In the genomic region with DNA sequence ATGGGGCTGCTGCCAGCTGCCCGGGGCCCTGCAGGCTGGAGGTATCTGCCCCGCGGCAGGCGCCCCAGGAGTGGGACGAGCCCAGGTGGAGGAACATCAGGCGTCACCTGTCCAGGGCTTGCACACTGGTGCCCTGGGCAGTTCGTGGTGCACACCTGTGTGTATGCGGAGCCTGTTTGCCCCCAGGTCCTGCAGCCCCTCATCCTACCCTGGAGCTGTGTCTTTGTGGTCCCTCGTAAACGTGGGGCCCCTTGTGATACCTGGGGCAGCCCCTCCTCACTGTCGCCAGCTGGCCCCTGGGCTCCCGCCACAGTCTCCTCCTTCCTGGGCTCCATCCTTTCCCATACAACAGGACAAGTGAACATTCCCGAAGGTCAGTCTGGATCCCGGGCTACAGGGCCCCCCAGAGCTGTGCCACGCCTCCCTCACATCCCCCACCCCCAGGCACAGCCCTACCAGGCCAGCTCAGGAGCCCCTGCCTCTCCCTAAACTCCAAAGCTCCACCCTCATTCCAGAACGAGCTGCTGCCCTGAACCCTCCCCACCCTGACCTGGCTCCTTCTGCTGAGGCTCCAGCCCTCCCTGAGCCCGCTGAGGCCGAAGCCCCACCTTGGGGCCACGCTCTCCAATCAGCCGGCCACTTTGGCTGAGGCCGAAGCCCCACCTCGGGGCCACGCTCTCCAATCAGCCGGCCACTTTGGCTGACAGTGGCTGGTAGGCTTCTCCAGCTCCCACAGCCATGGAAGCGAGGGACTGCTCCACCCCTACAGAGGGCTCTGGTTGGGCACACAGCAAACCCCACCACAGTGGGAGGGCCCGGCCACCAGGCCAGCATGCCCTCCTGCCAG, we compare ENCODE assay signal across 16 cellular contexts. TPM values are rescaled to one million over a fixed set of nuclear protein-coding genes. Genes with fewer than 3 reads are reported as not detected.
DNase-seq lines count a peak whose midpoint lies in the region; TF ChIP-seq lines count a peak whose summit lies in the region.
"Had no signal": no experiment of that assay in that cellular context is flagged by ENCODE, and none has a peak within 500 bp of the region (broad histone marks: within the 10 kb centered on the region; RNA-seq: fewer than 3 reads in every experiment).

No MANE protein-coding gene starts in this region.

- no peaks in the 10 kb centered on the region for H4K20me1 ChIP-seq in osteoblast (ENCODE audit: insufficient read depth, low read length)

- H3K27ac Mint-ChIP-seq in activated naive CD4-positive, alpha-beta T cell treated with anti-CD3 and anti-CD28 coated beads, Interleukin-2, amount 10 ng/mL, durations not matched to agents 7 days and 5 days, result no peak overlapping the region
- no peak overlapping the region for H3K27ac Mint-ChIP-seq in endodermal cell

- peak; percentile 10 for DNase-seq in activated naive CD4-positive, alpha-beta T cell treated with anti-CD3 and anti-CD28 coated beads, Interleukin-2, amount 10 ng/mL, durations not matched to agents 7 days and 5 days
- DNase-seq in activated naive CD4-positive, alpha-beta T cell treated with anti-CD3 and anti-CD28 coated beads, Interleukin-2, amount 50 U/mL, for 16 hours, result no peak
- DNase-seq in endodermal cell (peak; percentile 46), osteoblast (ENCODE audit: insufficient read length, low spot score, missing footprints) (peak; percentile 72), iPS-NIHi7 (ENCODE audit: extremely low spot score) (no peak), NOMO-1 treated with dmso at 0.1 percent for 144 hours (lab: John Stamatoyannopoulos, UW; ENCODE audit: unreplicated experiment) (no peak), SHP77 (lab: John Stamatoyannopoulos, UW) (no peak), GF-D8 (lab: John Stamatoyannopoulos, UW) (no peak)
- DNase-seq: C1 segment of cervical spinal cord, DMS153, EL, IMR-90, NCI-H2029 treated with DMSO at 0.1 percent for 48 hours, NCI-H524 had no signal

- TF ChIP-seq CTCF in endodermal cell (conservative IDR thresholded peaks at IDR 0.05) (no peak), osteoblast (IDR thresholded peaks at IDR 0.05; ENCODE audit: extremely low read depth, low read depth, low read length) (no peak)

- H3K27ac ChIP-seq in endodermal cell (ENCODE audit: low read depth, low read length), result no peak overlapping the region
- no peak overlapping the region for H3K27ac ChIP-seq in osteoblast (ENCODE audit: low read depth, low read length)

- H3K4me1 Mint-ChIP-seq in activated naive CD4-positive, alpha-beta T cell treated with anti-CD3 and anti-CD28 coated beads, Interleukin-2, amount 10 ng/mL, durations not matched to agents 7 days and 5 days, result peaks cover 2% of the 10 kb centered on the region
- peaks cover 1% of the 10 kb centered on the region for H3K4me1 Mint-ChIP-seq in endodermal cell

- no peak overlapping the region for H3K9ac ChIP-seq in endodermal cell (ENCODE audit: extremely low read depth, low read length, poor library complexity, severe bottlenecking)

- H3K4me2 ChIP-seq in osteoblast (ENCODE audit: insufficient read depth, low read length), result no peak overlapping the region

- no peaks in the 10 kb centered on the region for H3K36me3 Mint-ChIP-seq in activated naive CD4-positive, alpha-beta T cell treated with anti-CD3 and anti-CD28 coated beads, Interleukin-2, amount 10 ng/mL, durations not matched to agents 7 days and 5 days
- H3K36me3 Mint-ChIP-seq in endodermal cell (ENCODE audit: low read depth), result no peaks in the 10 kb centered on the region

- CTCF ChIA-PET in activated naive CD4-positive, alpha-beta T cell treated with anti-CD3 and anti-CD28 coated beads, Interleukin-2, amount 10 ng/mL, durations not matched to agents 7 days and 5 days (lab: Charles Lee), result no interaction called here

- WGBS in endodermal cell (ENCODE audit: insufficient coverage in 1 of 2, insufficient read length in 1 of 2), 2 experiments, result 87 to 88% methylated on average over 9 to 26 of the region's 26 CpGs

- H3K9me3 Mint-ChIP-seq in activated naive CD4-positive, alpha-beta T cell treated with anti-CD3 and anti-CD28 coated beads, Interleukin-2, amount 10 ng/mL, durations not matched to agents 7 days and 5 days, result no peaks in the 10 kb centered on the region
- H3K9me3 Mint-ChIP-seq in endodermal cell, result peaks cover 9% of the 10 kb centered on the region

- no peaks in the 10 kb centered on the region for H3K4me1 ChIP-seq in endodermal cell (ENCODE audit: control insufficient read depth, insufficient read depth, low read length)
- H3K4me1 ChIP-seq in osteoblast (ENCODE audit: insufficient read depth, low read length), result no peaks in the 10 kb centered on the region

- H3K9me3 ChIP-seq in endodermal cell (ENCODE audit: control insufficient read depth, low read length) (no peaks in the 10 kb centered on the region), osteoblast (ENCODE audit: low read depth, low read length) (no peaks in the 10 kb centered on the region)

- H3K36me3 ChIP-seq in endodermal cell (ENCODE audit: control insufficient read depth, insufficient read depth, low read length) (no peaks in the 10 kb centered on the region), osteoblast (ENCODE audit: insufficient read depth, low read length) (no peaks in the 10 kb centered on the region)

- H3K4me3 Mint-ChIP-seq in activated naive CD4-positive, alpha-beta T cell treated with anti-CD3 and anti-CD28 coated beads, Interleukin-2, amount 10 ng/mL, durations not matched to agents 7 days and 5 days, result no peak overlapping the region
- no peak overlapping the region for H3K4me3 Mint-ChIP-seq in endodermal cell

- H3K27me3 ChIP-seq in endodermal cell (ENCODE audit: control insufficient read depth, insufficient read depth, low read length, poor library complexity, severe bottlenecking) (no peaks in the 10 kb centered on the region), osteoblast (ENCODE audit: insufficient read depth, low read length) (no peaks in the 10 kb centered on the region)

- no peak overlapping the region for H3K4me3 ChIP-seq in endodermal cell (ENCODE audit: low read length)
- no peak overlapping the region for H3K4me3 ChIP-seq in osteoblast (ENCODE audit: insufficient read depth, low read length)

- no peaks in the 10 kb centered on the region for H3K79me2 ChIP-seq in osteoblast (ENCODE audit: insufficient read depth, low read length)

- peaks cover 13% of the 10 kb centered on the region for H3K27me3 Mint-ChIP-seq in activated naive CD4-positive, alpha-beta T cell treated with anti-CD3 and anti-CD28 coated beads, Interleukin-2, amount 10 ng/mL, durations not matched to agents 7 days and 5 days
- peaks cover 1% of the 10 kb centered on the region for H3K27me3 Mint-ChIP-seq in endodermal cell (ENCODE audit: insufficient read depth)

- H2AFZ ChIP-seq in osteoblast (ENCODE audit: low read length), result no peak overlapping the region

RNA-seq across cellular contexts. Expression of a gene that starts 42.6 kb away (rescaled TPM):
- total RNA-seq in endodermal cell, result 10 to 100 TPM; 84.0 to 84.8 TPM
- 75.0 TPM for polyA plus RNA-seq in endodermal cell (2013, experiment 1 of 2)
- polyA plus RNA-seq in endodermal cell (2013, experiment 2 of 2), result 63.5 TPM
- total RNA-seq in osteoblast, result 75.3 and 94.3 TPM in 2 replicates

RNA-seq across cellular contexts. Expression of a gene that starts 47.6 kb away (rescaled TPM):
- total RNA-seq in endodermal cell (1 to 10 TPM; 1.5 to 6.0 TPM), osteoblast (not detected in 2 replicates)
- 0.32 TPM for polyA plus RNA-seq in endodermal cell (2013, experiment 1 of 2)
- 0.29 TPM for polyA plus RNA-seq in endodermal cell (2013, experiment 2 of 2)
- total RNA-seq: HT-29, IMR-90, LHCN-M2 had no signal
- polyA plus RNA-seq: IMR-90 had no signal

RNA-seq across cellular contexts. Expression of a gene that starts 58.9 kb away (rescaled TPM):
- total RNA-seq in endodermal cell (10 to 100 TPM; 79.5 to 96.4 TPM), osteoblast (80.7 and 82.8 TPM in 2 replicates)
- polyA plus RNA-seq in endodermal cell (2013, experiment 1 of 2), result 123 TPM
- polyA plus RNA-seq in endodermal cell (2013, experiment 2 of 2), result 111 TPM

Comparison
In these comparisons a context has a peak if more than half of its experiments do, and no peak if none do; other contexts are left out.
1. DNase-seq: peak in activated naive CD4-positive, alpha-beta T cell treated with anti-CD3 and anti-CD28 coated beads, Interleukin-2, amount 10 ng/mL, durations not matched to agents 7 days and 5 days (single experiment), endodermal cell (single experiment) and osteoblast (single experiment); none in activated naive CD4-positive, alpha-beta T cell treated with anti-CD3 and anti-CD28 coated beads, Interleukin-2, amount 50 U/mL, for 16 hours (single experiment), iPS-NIHi7 (single experiment), NOMO-1 treated with dmso at 0.1 percent for 144 hours (single experiment), SHP77 (0 of 2) and GF-D8 (single experiment).